In the genomic region with DNA sequence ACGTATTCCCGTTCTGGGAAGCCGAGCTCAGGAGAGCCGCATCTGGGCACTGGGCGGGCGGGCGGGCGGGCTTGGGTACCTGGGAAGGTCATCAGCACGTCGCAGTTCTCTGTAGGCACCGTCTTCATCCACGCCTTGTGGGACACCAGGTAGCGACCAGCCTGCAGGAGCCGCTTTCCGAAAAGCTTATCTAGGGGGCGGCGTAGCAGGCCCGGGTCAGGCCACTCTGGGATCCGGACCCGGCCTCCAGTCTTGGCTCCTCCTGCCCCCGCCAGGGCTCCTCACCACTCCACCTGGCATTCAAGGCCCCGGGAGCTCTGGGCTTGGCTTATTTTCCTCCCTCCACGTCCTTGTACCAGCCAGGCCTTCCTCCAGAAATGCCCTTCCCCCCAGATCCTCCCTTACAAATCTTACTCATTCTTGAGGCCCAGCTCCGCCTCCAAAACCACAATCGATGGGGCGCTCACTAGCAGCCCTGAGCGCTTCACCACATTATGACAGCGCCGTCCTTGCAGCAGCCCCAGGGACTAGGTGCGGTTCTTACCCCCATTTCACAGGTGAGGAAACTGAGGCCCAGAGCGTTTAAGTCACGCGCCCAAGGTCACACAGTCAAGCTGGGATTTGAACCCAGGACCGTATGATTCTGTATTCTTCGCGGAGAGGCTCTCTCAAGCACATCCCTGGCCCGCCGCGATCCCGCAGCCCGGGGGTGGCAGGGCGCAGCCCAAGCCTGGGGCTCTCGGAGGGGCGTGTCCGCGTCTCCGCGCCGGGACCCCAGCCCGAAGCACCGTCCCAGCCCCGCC, we compare ENCODE assay signal across 1 cellular context.
TF ChIP-seq lines count a peak whose summit lies in the region.

No MANE protein-coding gene starts in this region.

TF ChIP-seq in K562, 482 proteins besides CTCF, POLR2A, EP300 and RAD21 (continued from another document and continues in another):
- TF ChIP-seq, protein P1, sequence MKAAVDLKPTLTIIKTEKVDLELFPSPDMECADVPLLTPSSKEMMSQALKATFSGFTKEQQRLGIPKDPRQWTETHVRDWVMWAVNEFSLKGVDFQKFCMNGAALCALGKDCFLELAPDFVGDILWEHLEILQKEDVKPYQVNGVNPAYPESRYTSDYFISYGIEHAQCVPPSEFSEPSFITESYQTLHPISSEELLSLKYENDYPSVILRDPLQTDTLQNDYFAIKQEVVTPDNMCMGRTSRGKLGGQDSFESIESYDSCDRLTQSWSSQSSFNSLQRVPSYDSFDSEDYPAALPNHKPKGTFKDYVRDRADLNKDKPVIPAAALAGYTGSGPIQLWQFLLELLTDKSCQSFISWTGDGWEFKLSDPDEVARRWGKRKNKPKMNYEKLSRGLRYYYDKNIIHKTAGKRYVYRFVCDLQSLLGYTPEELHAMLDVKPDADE (conservative IDR thresholded peaks at IDR 0.05; ENCODE audit: control insufficient read depth, low read depth, low read length), result no peak; the same call in 1 of the 2 replicates
- no peak for TF ChIP-seq ZNF324 (CRISPR knock-in tag; IDR thresholded peaks at IDR 0.05)
- TF ChIP-seq POLR2B (IDR thresholded peaks at IDR 0.05; ENCODE audit: low read depth, partially characterized antibody), result peak; percentile 41
- no peak for TF ChIP-seq TAF9B (IDR thresholded peaks at IDR 0.05; ENCODE audit: partially characterized antibody)
- TF ChIP-seq ZNF316 (IDR thresholded peaks at IDR 0.05), result no peak
- TF ChIP-seq, protein P2, sequence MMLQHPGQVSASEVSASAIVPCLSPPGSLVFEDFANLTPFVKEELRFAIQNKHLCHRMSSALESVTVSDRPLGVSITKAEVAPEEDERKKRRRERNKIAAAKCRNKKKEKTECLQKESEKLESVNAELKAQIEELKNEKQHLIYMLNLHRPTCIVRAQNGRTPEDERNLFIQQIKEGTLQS (IDR thresholded peaks at IDR 0.05), result peak; percentile 67
- TF ChIP-seq, protein P2 (CRISPR knock-in tag; conservative IDR thresholded peaks at IDR 0.05), result no peak; the same call in 1 of the 2 replicates
- TF ChIP-seq, protein P3, sequence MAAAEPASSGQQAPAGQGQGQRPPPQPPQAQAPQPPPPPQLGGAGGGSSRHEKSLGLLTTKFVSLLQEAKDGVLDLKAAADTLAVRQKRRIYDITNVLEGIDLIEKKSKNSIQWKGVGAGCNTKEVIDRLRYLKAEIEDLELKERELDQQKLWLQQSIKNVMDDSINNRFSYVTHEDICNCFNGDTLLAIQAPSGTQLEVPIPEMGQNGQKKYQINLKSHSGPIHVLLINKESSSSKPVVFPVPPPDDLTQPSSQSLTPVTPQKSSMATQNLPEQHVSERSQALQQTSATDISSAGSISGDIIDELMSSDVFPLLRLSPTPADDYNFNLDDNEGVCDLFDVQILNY (CRISPR knock-in tag; IDR thresholded peaks at IDR 0.05), result no peak
- no peak for TF ChIP-seq ZNF444 (CRISPR knock-in tag; IDR thresholded peaks at IDR 0.05)
- TF ChIP-seq, protein P4, sequence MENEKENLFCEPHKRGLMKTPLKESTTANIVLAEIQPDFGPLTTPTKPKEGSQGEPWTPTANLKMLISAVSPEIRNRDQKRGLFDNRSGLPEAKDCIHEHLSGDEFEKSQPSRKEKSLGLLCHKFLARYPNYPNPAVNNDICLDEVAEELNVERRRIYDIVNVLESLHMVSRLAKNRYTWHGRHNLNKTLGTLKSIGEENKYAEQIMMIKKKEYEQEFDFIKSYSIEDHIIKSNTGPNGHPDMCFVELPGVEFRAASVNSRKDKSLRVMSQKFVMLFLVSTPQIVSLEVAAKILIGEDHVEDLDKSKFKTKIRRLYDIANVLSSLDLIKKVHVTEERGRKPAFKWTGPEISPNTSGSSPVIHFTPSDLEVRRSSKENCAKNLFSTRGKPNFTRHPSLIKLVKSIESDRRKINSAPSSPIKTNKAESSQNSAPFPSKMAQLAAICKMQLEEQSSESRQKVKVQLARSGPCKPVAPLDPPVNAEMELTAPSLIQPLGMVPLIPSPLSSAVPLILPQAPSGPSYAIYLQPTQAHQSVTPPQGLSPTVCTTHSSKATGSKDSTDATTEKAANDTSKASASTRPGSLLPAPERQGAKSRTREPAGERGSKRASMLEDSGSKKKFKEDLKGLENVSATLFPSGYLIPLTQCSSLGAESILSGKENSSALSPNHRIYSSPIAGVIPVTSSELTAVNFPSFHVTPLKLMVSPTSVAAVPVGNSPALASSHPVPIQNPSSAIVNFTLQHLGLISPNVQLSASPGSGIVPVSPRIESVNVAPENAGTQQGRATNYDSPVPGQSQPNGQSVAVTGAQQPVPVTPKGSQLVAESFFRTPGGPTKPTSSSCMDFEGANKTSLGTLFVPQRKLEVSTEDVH (IDR thresholded peaks at IDR 0.05; ENCODE audit: low read depth, partially characterized antibody), result no peak
- TF ChIP-seq CBX3 (IDR thresholded peaks at IDR 0.05; ENCODE audit: borderline replicate concordance in 1 of 2, low read length in 2 of 2), result peak in 1 of 2 experiments; percentile 86; a peak in 2 of 3 replicates
- no peak for TF ChIP-seq ZNF561 (CRISPR knock-in tag; conservative IDR thresholded peaks at IDR 0.05)
- TF ChIP-seq, protein P5, sequence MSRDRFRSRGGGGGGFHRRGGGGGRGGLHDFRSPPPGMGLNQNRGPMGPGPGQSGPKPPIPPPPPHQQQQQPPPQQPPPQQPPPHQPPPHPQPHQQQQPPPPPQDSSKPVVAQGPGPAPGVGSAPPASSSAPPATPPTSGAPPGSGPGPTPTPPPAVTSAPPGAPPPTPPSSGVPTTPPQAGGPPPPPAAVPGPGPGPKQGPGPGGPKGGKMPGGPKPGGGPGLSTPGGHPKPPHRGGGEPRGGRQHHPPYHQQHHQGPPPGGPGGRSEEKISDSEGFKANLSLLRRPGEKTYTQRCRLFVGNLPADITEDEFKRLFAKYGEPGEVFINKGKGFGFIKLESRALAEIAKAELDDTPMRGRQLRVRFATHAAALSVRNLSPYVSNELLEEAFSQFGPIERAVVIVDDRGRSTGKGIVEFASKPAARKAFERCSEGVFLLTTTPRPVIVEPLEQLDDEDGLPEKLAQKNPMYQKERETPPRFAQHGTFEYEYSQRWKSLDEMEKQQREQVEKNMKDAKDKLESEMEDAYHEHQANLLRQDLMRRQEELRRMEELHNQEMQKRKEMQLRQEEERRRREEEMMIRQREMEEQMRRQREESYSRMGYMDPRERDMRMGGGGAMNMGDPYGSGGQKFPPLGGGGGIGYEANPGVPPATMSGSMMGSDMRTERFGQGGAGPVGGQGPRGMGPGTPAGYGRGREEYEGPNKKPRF (IDR thresholded peaks at IDR 0.05; ENCODE audit: low read depth, low read length), result no peak
- TF ChIP-seq, protein P6, sequence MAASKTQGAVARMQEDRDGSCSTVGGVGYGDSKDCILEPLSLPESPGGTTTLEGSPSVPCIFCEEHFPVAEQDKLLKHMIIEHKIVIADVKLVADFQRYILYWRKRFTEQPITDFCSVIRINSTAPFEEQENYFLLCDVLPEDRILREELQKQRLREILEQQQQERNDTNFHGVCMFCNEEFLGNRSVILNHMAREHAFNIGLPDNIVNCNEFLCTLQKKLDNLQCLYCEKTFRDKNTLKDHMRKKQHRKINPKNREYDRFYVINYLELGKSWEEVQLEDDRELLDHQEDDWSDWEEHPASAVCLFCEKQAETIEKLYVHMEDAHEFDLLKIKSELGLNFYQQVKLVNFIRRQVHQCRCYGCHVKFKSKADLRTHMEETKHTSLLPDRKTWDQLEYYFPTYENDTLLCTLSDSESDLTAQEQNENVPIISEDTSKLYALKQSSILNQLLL (CRISPR knock-in tag; IDR thresholded peaks at IDR 0.05; ENCODE audit: borderline replicate concordance), result no peak
- TF ChIP-seq NCOA2 (IDR thresholded peaks at IDR 0.05; ENCODE audit: partially characterized antibody in 2 of 2), result no peak
- TF ChIP-seq TEAD1 (CRISPR knock-in tag; IDR thresholded peaks at IDR 0.05), result peak; percentile 25 to 79; a peak in 1 of 4 replicates
- no peak; the same call in 1 of the 2 replicates for TF ChIP-seq CXXC5 (CRISPR knock-in tag; IDR thresholded peaks at IDR 0.05)
- no peak for TF ChIP-seq HNRNPH1 (optimal IDR thresholded peaks at IDR 0.05; ENCODE audit: low read depth, low read length)
- no peak for TF ChIP-seq U2AF2 (optimal IDR thresholded peaks at IDR 0.05; ENCODE audit: low read depth, low read length)
- TF ChIP-seq ELF4 (CRISPR knock-in tag; IDR thresholded peaks at IDR 0.05), result peak; percentile 53; the same call in 1 of the 2 replicates
- no peak for TF ChIP-seq SMAD1 (IDR thresholded peaks at IDR 0.05; ENCODE audit: low read depth, low read length, partially characterized antibody)
- no peak for TF ChIP-seq IRF2 (CRISPR knock-in tag; IDR thresholded peaks at IDR 0.05)
- TF ChIP-seq NFIC (IDR thresholded peaks at IDR 0.05), result peak; percentile 25
- no peak; the same call in 1 of the 2 replicates for TF ChIP-seq ZEB2 (IDR thresholded peaks at IDR 0.05)
- TF ChIP-seq, protein P7, sequence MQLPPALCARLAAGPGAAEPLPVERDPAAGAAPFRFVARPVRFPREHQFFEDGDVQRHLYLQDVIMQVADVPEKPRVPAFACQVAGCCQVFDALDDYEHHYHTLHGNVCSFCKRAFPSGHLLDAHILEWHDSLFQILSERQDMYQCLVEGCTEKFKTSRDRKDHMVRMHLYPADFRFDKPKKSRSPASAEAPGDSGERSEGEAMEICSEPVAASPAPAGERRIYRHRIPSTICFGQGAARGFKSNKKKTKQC (CRISPR knock-in tag; IDR thresholded peaks at IDR 0.05), result no peak
- TF ChIP-seq, protein P8, sequence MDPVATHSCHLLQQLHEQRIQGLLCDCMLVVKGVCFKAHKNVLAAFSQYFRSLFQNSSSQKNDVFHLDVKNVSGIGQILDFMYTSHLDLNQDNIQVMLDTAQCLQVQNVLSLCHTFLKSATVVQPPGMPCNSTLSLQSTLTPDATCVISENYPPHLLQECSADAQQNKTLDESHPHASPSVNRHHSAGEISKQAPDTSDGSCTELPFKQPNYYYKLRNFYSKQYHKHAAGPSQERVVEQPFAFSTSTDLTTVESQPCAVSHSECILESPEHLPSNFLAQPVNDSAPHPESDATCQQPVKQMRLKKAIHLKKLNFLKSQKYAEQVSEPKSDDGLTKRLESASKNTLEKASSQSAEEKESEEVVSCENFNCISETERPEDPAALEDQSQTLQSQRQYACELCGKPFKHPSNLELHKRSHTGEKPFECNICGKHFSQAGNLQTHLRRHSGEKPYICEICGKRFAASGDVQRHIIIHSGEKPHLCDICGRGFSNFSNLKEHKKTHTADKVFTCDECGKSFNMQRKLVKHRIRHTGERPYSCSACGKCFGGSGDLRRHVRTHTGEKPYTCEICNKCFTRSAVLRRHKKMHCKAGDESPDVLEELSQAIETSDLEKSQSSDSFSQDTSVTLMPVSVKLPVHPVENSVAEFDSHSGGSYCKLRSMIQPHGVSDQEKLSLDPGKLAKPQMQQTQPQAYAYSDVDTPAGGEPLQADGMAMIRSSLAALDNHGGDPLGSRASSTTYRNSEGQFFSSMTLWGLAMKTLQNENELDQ (CRISPR knock-in tag; IDR thresholded peaks at IDR 0.05; ENCODE audit: borderline replicate concordance), result no peak
- no peak; the same call in 1 of the 2 replicates for TF ChIP-seq MED1 (CRISPR knock-in tag; IDR thresholded peaks at IDR 0.05; ENCODE audit: borderline replicate concordance)
- TF ChIP-seq, protein P9, sequence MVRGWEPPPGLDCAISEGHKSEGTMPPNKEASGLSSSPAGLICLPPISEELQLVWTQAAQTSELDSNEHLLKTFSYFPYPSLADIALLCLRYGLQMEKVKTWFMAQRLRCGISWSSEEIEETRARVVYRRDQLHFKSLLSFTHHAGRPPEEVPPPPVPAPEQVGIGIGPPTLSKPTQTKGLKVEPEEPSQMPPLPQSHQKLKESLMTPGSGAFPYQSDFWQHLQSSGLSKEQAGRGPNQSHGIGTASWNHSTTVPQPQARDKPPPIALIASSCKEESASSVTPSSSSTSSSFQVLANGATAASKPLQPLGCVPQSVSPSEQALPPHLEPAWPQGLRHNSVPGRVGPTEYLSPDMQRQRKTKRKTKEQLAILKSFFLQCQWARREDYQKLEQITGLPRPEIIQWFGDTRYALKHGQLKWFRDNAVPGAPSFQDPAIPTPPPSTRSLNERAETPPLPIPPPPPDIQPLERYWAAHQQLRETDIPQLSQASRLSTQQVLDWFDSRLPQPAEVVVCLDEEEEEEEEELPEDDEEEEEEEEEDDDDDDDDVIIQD (CRISPR knock-in tag; IDR thresholded peaks at IDR 0.05), result no peak
- TF ChIP-seq, protein P10, sequence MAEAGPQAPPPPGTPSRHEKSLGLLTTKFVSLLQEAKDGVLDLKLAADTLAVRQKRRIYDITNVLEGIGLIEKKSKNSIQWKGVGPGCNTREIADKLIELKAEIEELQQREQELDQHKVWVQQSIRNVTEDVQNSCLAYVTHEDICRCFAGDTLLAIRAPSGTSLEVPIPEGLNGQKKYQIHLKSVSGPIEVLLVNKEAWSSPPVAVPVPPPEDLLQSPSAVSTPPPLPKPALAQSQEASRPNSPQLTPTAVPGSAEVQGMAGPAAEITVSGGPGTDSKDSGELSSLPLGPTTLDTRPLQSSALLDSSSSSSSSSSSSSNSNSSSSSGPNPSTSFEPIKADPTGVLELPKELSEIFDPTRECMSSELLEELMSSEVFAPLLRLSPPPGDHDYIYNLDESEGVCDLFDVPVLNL (CRISPR knock-in tag; IDR thresholded peaks at IDR 0.05; ENCODE audit: low read depth), result no peak
- TF ChIP-seq, protein P11, sequence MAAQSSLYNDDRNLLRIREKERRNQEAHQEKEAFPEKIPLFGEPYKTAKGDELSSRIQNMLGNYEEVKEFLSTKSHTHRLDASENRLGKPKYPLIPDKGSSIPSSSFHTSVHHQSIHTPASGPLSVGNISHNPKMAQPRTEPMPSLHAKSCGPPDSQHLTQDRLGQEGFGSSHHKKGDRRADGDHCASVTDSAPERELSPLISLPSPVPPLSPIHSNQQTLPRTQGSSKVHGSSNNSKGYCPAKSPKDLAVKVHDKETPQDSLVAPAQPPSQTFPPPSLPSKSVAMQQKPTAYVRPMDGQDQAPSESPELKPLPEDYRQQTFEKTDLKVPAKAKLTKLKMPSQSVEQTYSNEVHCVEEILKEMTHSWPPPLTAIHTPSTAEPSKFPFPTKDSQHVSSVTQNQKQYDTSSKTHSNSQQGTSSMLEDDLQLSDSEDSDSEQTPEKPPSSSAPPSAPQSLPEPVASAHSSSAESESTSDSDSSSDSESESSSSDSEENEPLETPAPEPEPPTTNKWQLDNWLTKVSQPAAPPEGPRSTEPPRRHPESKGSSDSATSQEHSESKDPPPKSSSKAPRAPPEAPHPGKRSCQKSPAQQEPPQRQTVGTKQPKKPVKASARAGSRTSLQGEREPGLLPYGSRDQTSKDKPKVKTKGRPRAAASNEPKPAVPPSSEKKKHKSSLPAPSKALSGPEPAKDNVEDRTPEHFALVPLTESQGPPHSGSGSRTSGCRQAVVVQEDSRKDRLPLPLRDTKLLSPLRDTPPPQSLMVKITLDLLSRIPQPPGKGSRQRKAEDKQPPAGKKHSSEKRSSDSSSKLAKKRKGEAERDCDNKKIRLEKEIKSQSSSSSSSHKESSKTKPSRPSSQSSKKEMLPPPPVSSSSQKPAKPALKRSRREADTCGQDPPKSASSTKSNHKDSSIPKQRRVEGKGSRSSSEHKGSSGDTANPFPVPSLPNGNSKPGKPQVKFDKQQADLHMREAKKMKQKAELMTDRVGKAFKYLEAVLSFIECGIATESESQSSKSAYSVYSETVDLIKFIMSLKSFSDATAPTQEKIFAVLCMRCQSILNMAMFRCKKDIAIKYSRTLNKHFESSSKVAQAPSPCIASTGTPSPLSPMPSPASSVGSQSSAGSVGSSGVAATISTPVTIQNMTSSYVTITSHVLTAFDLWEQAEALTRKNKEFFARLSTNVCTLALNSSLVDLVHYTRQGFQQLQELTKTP (IDR thresholded peaks at IDR 0.05; ENCODE audit: low read depth in 1 of 2, partially characterized antibody in 2 of 2), result peak in 1 of 2 experiments; percentile 57
